In genomic region chr5:146947181-146947941, GRCh38 we compare ENCODE assay signal across 9 cellular contexts.
DNase-seq lines count a peak whose midpoint lies in the region; ATAC-seq, FAIRE-seq and TF ChIP-seq lines count a peak whose summit lies in the region.
"Had no signal": no experiment of that assay in that cellular context is flagged by ENCODE, and none has a peak within 500 bp of the region (broad histone marks: within the 10 kb centered on the region; RNA-seq: fewer than 3 reads in every experiment).

No MANE protein-coding gene starts in this region.

- no peaks in the 10 kb centered on the region for H3K9me3 Mint-ChIP-seq in activated naive CD4-positive, alpha-beta T cell treated with anti-CD3 and anti-CD28 coated beads, Interleukin-2, amount 10 ng/mL, durations not matched to agents 7 days and 5 days
- no peaks in the 10 kb centered on the region for H3K9me3 Mint-ChIP-seq in WTC11
- H3K9me3 Mint-ChIP-seq: activated naive CD4-positive, alpha-beta T cell treated with anti-CD3 and anti-CD28 coated beads, Interleukin-2, amount 50 U/mL, for 72 hours had no signal

- no peak overlapping the region for H3K4me3 ChIP-seq in KMS-11 (IDR thresholded peaks at IDR 0.05; ENCODE audit: insufficient read depth, low read depth, low read length)

- no peaks in the 10 kb centered on the region for H3K4me1 ChIP-seq in KMS-11 (ENCODE audit: low read depth, poor library complexity, severe bottlenecking)

- no peaks in the 10 kb centered on the region for H3K4me1 Mint-ChIP-seq in activated naive CD4-positive, alpha-beta T cell treated with anti-CD3 and anti-CD28 coated beads, Interleukin-2, amount 10 ng/mL, durations not matched to agents 7 days and 5 days
- peaks cover 17% of the 10 kb centered on the region for H3K4me1 Mint-ChIP-seq in WTC11

- peak overlapping the region; percentile 27; the same call in 1 of the 2 replicates for H2AFZ ChIP-seq in KMS-11 (ENCODE audit: low read depth)

- H4K20me1 ChIP-seq in KMS-11 (ENCODE audit: insufficient read depth), result no peaks in the 10 kb centered on the region

- no peak for FAIRE-seq in GM12892 (lab: Jason Lieb, UNC)

- CTCF ChIA-PET in activated naive CD4-positive, alpha-beta T cell treated with anti-CD3 and anti-CD28 coated beads, Interleukin-2, amount 10 ng/mL, durations not matched to agents 7 days and 5 days (lab: Charles Lee), result interaction anchor here (1.2 to 1.7 kb wide), 3 partner anchors 18 to 284 kb away, joined by 3 to 6 read pairs (median 4); no protein-coding TSS in a partner anchor
- CTCF ChIA-PET in WTC11 (lab: Charles Lee), result interaction anchor here (0.6 to 2.6 kb wide), 10 partner anchors 12 to 414 kb away, joined by 3 to 15 read pairs (median 4); no protein-coding TSS in a partner anchor

- ATAC-seq in WTC11 (peak; percentile 82), Right ventricle myocardium superior (ENCODE audit: poor library complexity) (no peak)
- ATAC-seq: activated naive CD4-positive, alpha-beta T cell treated with anti-CD3 and anti-CD28 coated beads, Interleukin-2, amount 50 U/mL, for 72 hours had no signal

- no peaks in the 10 kb centered on the region for H3K79me2 ChIP-seq in KMS-11 (ENCODE audit: insufficient read depth, low read depth)

- H3K9ac ChIP-seq in KMS-11, result no peak overlapping the region

- H3K4me3 Mint-ChIP-seq in activated naive CD4-positive, alpha-beta T cell treated with anti-CD3 and anti-CD28 coated beads, Interleukin-2, amount 10 ng/mL, durations not matched to agents 7 days and 5 days, result no peak overlapping the region
- no peak overlapping the region for H3K4me3 Mint-ChIP-seq in WTC11

- DNase-seq in activated naive CD4-positive, alpha-beta T cell treated with anti-CD3 and anti-CD28 coated beads, Interleukin-2, amount 10 ng/mL, durations not matched to agents 7 days and 5 days, result peak; percentile 25
- DNase-seq in activated naive CD4-positive, alpha-beta T cell treated with Interleukin-2 at 50 U/mL for 16 hours, result no peak
- DNase-seq in WTC11 (ENCODE audit: low spot score), result peak; percentile 26
- DNase-seq in myocyte (ENCODE audit: low read depth), result peak; percentile 8
- DNase-seq in Right ventricle myocardium superior, result no peak
- no peak for DNase-seq in GM12892 (ENCODE audit: insufficient read length)
- DNase-seq in GDM1 (lab: John Stamatoyannopoulos, UW), result no peak

- TF ChIP-seq CTCF in KMS-11 (conservative IDR thresholded peaks at IDR 0.05; ENCODE audit: low read depth, low read length) (peak; percentile 74), WTC11 (IDR thresholded peaks at IDR 0.05) (peak; percentile 27)

- H3K27ac ChIP-seq in KMS-11, result no peak overlapping the region

- no peak overlapping the region for H3K27ac Mint-ChIP-seq in activated naive CD4-positive, alpha-beta T cell treated with anti-CD3 and anti-CD28 coated beads, Interleukin-2, amount 10 ng/mL, durations not matched to agents 7 days and 5 days
- peak overlapping the region; percentile 5; the same call in 1 of the 2 replicates for H3K27ac Mint-ChIP-seq in WTC11
- H3K27ac Mint-ChIP-seq: activated naive CD4-positive, alpha-beta T cell treated with anti-CD3 and anti-CD28 coated beads, Interleukin-2, amount 50 U/mL, for 72 hours had no signal

- H3K36me3 ChIP-seq in KMS-11 (ENCODE audit: insufficient read depth), result no peaks in the 10 kb centered on the region

- no peak for TF ChIP-seq POLR2A in GM12892 (IDR thresholded peaks at IDR 0.05; ENCODE audit: low read depth, low read length)

- no peak overlapping the region for H3K4me2 ChIP-seq in KMS-11

- no peaks in the 10 kb centered on the region for H3K27me3 Mint-ChIP-seq in activated naive CD4-positive, alpha-beta T cell treated with anti-CD3 and anti-CD28 coated beads, Interleukin-2, amount 10 ng/mL, durations not matched to agents 7 days and 5 days
- no peaks in the 10 kb centered on the region for H3K27me3 Mint-ChIP-seq in WTC11 (ENCODE audit: low read depth)

- H3K27me3 ChIP-seq in KMS-11 (ENCODE audit: insufficient read depth, low read depth), result no peaks in the 10 kb centered on the region

- POLR2A ChIA-PET in WTC11 (lab: Charles Lee), result no interaction called here

- no peaks in the 10 kb centered on the region for H3K36me3 Mint-ChIP-seq in activated naive CD4-positive, alpha-beta T cell treated with anti-CD3 and anti-CD28 coated beads, Interleukin-2, amount 10 ng/mL, durations not matched to agents 7 days and 5 days
- no peaks in the 10 kb centered on the region for H3K36me3 Mint-ChIP-seq in WTC11
- H3K36me3 Mint-ChIP-seq: activated naive CD4-positive, alpha-beta T cell treated with anti-CD3 and anti-CD28 coated beads, Interleukin-2, amount 50 U/mL, for 72 hours had no signal

- intact Hi-C loops in Right ventricle myocardium superior (cut with DNase I), result no loop called here

TF ChIP-seq in WTC11, 78 proteins besides CTCF, POLR2A, EP300 and RAD21 (continues in another document):
- TF ChIP-seq JUN (CRISPR knock-in tag; IDR thresholded peaks at IDR 0.05) (no peak), KAT7 (CRISPR knock-in tag; IDR thresholded peaks at IDR 0.05; ENCODE audit: borderline replicate concordance) (no peak), HMGA2 (CRISPR knock-in tag; IDR thresholded peaks at IDR 0.05) (no peak), SOX15 (CRISPR knock-in tag; IDR thresholded peaks at IDR 0.05) (no peak), GABPB1 (CRISPR knock-in tag; IDR thresholded peaks at IDR 0.05) (no peak), CREM (CRISPR knock-in tag; IDR thresholded peaks at IDR 0.05) (no peak), PREB (CRISPR knock-in tag; IDR thresholded peaks at IDR 0.05; ENCODE audit: borderline replicate concordance) (no peak), SMAD4 (CRISPR knock-in tag; IDR thresholded peaks at IDR 0.05) (no peak), AFF4 (CRISPR knock-in tag; IDR thresholded peaks at IDR 0.05; ENCODE audit: borderline replicate concordance) (no peak), NR2C2 (CRISPR knock-in tag; IDR thresholded peaks at IDR 0.05) (no peak), ATF1 (CRISPR knock-in tag; IDR thresholded peaks at IDR 0.05) (no peak), USF1 (CRISPR knock-in tag; IDR thresholded peaks at IDR 0.05) (peak; percentile 88), IRF1 (CRISPR knock-in tag; IDR thresholded peaks at IDR 0.05) (no peak), ETV6 (CRISPR knock-in tag; IDR thresholded peaks at IDR 0.05) (no peak)

Comparison
In these comparisons a context has a peak if more than half of its experiments do, and no peak if none do; other contexts are left out.
1. DNase-seq: peak in activated naive CD4-positive, alpha-beta T cell treated with anti-CD3 and anti-CD28 coated beads, Interleukin-2, amount 10 ng/mL, durations not matched to agents 7 days and 5 days (single experiment), WTC11 (single experiment) and myocyte (single experiment); none in activated naive CD4-positive, alpha-beta T cell treated with Interleukin-2 at 50 U/mL for 16 hours (single experiment), Right ventricle myocardium superior (single experiment), GM12892 (single experiment) and GDM1 (single experiment).